In genomic region chr16:17134586-17134985, GRCh38 we compare ENCODE assay signal across 16 cellular contexts.
DNase-seq lines count a peak whose midpoint lies in the region; ATAC-seq, FAIRE-seq and TF ChIP-seq lines count a peak whose summit lies in the region.
"Had no signal": no experiment of that assay in that cellular context is flagged by ENCODE, and none has a peak within 500 bp of the region (broad histone marks: within the 10 kb centered on the region; RNA-seq: fewer than 3 reads in every experiment).

No MANE protein-coding gene starts in this region.

- H3K4me1 Mint-ChIP-seq in activated T-helper 17 cell treated with anti-CD3 and anti-CD28 coated beads, Interleukin-2, amount 50 U/mL, for 72 hours = peaks cover 10% of the 10 kb centered on the region
- peaks cover 25% of the 10 kb centered on the region for H3K4me1 Mint-ChIP-seq in activated naive CD8-positive, alpha-beta T cell treated with anti-CD3 and anti-CD28 coated beads for 36 hours
- H3K4me1 Mint-ChIP-seq: GM23338 had no signal

- H3K27ac ChIP-seq in kidney (ENCODE audit: low read depth in 2 of 2, low read length in 2 of 2) = no peak overlapping the region
- H3K27ac ChIP-seq: psoas muscle, stomach had no signal

- no peak for FAIRE-seq in kidney (lab: Jason Lieb, UNC)

- no peak overlapping the region for H3K4me3 ChIP-seq in kidney (ENCODE audit: low read length in 2 of 2)
- H3K4me3 ChIP-seq: GM23338, psoas muscle, stomach had no signal

- no peaks in the 10 kb centered on the region for H3K36me3 ChIP-seq in kidney (ENCODE audit: control insufficient read depth in 1 of 2, insufficient read depth in 2 of 2, low read length in 2 of 2)

- no peak for TF ChIP-seq CTCF in GM20000 (IDR thresholded peaks at IDR 0.05; ENCODE audit: extremely low read depth, missing control alignments)
- no peak for TF ChIP-seq CTCF in kidney (IDR thresholded peaks at IDR 0.05; ENCODE audit: borderline replicate concordance, extremely low read depth, insufficient read depth)

- H3K9ac ChIP-seq in kidney (ENCODE audit: low read length in 2 of 2) = no peak overlapping the region

- no peaks in the 10 kb centered on the region for H3K27me3 Mint-ChIP-seq in activated T-helper 17 cell treated with anti-CD3 and anti-CD28 coated beads, Interleukin-2, amount 50 U/mL, for 72 hours
- no peaks in the 10 kb centered on the region for H3K27me3 Mint-ChIP-seq in activated naive CD8-positive, alpha-beta T cell treated with anti-CD3 and anti-CD28 coated beads for 36 hours

- peak overlapping the region; percentile 21 for H3K27ac Mint-ChIP-seq in activated T-helper 17 cell treated with anti-CD3 and anti-CD28 coated beads, Interleukin-2, amount 50 U/mL, for 72 hours
- no peak overlapping the region for H3K27ac Mint-ChIP-seq in activated naive CD8-positive, alpha-beta T cell treated with anti-CD3 and anti-CD28 coated beads for 36 hours
- H3K27ac Mint-ChIP-seq: activated naive CD4-positive, alpha-beta T cell treated with anti-CD3 and anti-CD28 coated beads, Interleukin-2, amount 50 U/mL, for 72 hours; GM23338 had no signal

- ATAC-seq in GM18511 (IDR thresholded peaks at IDR 0.05; ENCODE audit: unreplicated experiment) = peak; percentile 68
- peak; percentile 71 for ATAC-seq in HG03135 (IDR thresholded peaks at IDR 0.05; ENCODE audit: unreplicated experiment)
- no peak for ATAC-seq in activated T-helper 17 cell treated with anti-CD3 and anti-CD28 coated beads, Interleukin-2, amount 50 U/mL, for 72 hours (replicated peaks)
- ATAC-seq in left ventricle myocardium superior = no peak
- ATAC-seq: activated naive CD4-positive, alpha-beta T cell treated with anti-CD3 and anti-CD28 coated beads, Interleukin-2, amount 50 U/mL, for 72 hours; GM23338; psoas muscle had no signal

- no peaks in the 10 kb centered on the region for H3K9me3 ChIP-seq in kidney (ENCODE audit: control insufficient read depth in 1 of 2, low read length in 2 of 2)
- H3K9me3 ChIP-seq: psoas muscle, stomach had no signal

- no peak overlapping the region for H3K4me3 Mint-ChIP-seq in activated T-helper 17 cell treated with anti-CD3 and anti-CD28 coated beads, Interleukin-2, amount 50 U/mL, for 72 hours
- H3K4me3 Mint-ChIP-seq in activated naive CD8-positive, alpha-beta T cell treated with anti-CD3 and anti-CD28 coated beads for 36 hours = no peak overlapping the region
- H3K4me3 Mint-ChIP-seq: GM23338 had no signal

- no peaks in the 10 kb centered on the region for H3K4me1 ChIP-seq in kidney (ENCODE audit: control insufficient read depth in 1 of 2, insufficient read depth in 1 of 2, low read depth in 1 of 2, low read length in 2 of 2)
- H3K4me1 ChIP-seq: psoas muscle had no signal

- intact Hi-C loops in left ventricle myocardium superior (cut with micrococcal nuclease) (no loop called here), kidney (cut with DNase I) (no loop called here)

- no peaks in the 10 kb centered on the region for H3K9me3 Mint-ChIP-seq in activated T-helper 17 cell treated with anti-CD3 and anti-CD28 coated beads, Interleukin-2, amount 50 U/mL, for 72 hours
- peaks cover 1% of the 10 kb centered on the region for H3K9me3 Mint-ChIP-seq in activated naive CD8-positive, alpha-beta T cell treated with anti-CD3 and anti-CD28 coated beads for 36 hours
- H3K9me3 Mint-ChIP-seq: activated naive CD4-positive, alpha-beta T cell treated with anti-CD3 and anti-CD28 coated beads, Interleukin-2, amount 50 U/mL, for 72 hours; GM23338 had no signal

- DNase-seq in GM20000 (ENCODE audit: low spot score) (peak; percentile 83), Ammon's horn (ENCODE audit: low spot score) (no peak), left ventricle myocardium superior (no peak), kidney (no peak)
- no peak for DNase-seq in activated naive CD8-positive, alpha-beta T cell treated with anti-CD3 and anti-CD28 coated beads for 36 hours
- DNase-seq: EL; NCI-H2171; psoas muscle; stimulated activated CD4-positive, alpha-beta T cell treated with anti-CD3 and anti-CD28 coated beads, Interleukin-2, amount 100 ng/mL, for 48 hours; stomach; T-helper 9 cell had no signal

- H3K36me3 Mint-ChIP-seq in activated T-helper 17 cell treated with anti-CD3 and anti-CD28 coated beads, Interleukin-2, amount 50 U/mL, for 72 hours (ENCODE audit: low read depth) = peaks cover 91% of the 10 kb centered on the region
- H3K36me3 Mint-ChIP-seq in activated naive CD8-positive, alpha-beta T cell treated with anti-CD3 and anti-CD28 coated beads for 36 hours = peaks cover 26% of the 10 kb centered on the region

Comparison
In these comparisons a context has a peak if more than half of its experiments do, and no peak if none do; other contexts are left out.
1. ATAC-seq: peak in GM18511 (single experiment) and HG03135 (single experiment); none in activated T-helper 17 cell treated with anti-CD3 and anti-CD28 coated beads, Interleukin-2, amount 50 U/mL, for 72 hours (single experiment) and left ventricle myocardium superior (single experiment).